In genomic region chr5:100840364-100840763, GRCh38 we compare ENCODE assay signal across 8 cellular contexts.
DNase-seq lines count a peak whose midpoint lies in the region; ATAC-seq and TF ChIP-seq lines count a peak whose summit lies in the region.

No MANE protein-coding gene starts in this region.

- H3K9ac ChIP-seq in fibroblast of lung (ENCODE audit: insufficient read depth, low read length), result no peak overlapping the region

- intact Hi-C loops in PC-9 (cut with micrococcal nuclease; ENCODE audit: unreplicated experiment), result loop anchor here (2.0 kb wide), 1 partner anchor 62 kb away; the partner anchor contains the start of gene ST8SIA4

- peak; percentile 84 for ATAC-seq in HG02852 (IDR thresholded peaks at IDR 0.05; ENCODE audit: unreplicated experiment)

- H3K4me3 ChIP-seq in PC-9 (no peak overlapping the region), fibroblast of lung (replicated peaks in 1 of 4; ENCODE audit: control extremely low read depth in 1 of 4, insufficient read depth in 1 of 4, low read depth in 3 of 4, low read length in 4 of 4) (no peak overlapping the region)

- DNase-seq in SIG-M5 treated with dmso at 0.1 percent for 504 hours (lab: John Stamatoyannopoulos, UW; ENCODE audit: unreplicated experiment), result peak; percentile 83
- DNase-seq in SIG-M5 (lab: John Stamatoyannopoulos, UW), result no peak
- DNase-seq in PC-9, result peak in 1 of 2 experiments; percentile 46
- DNase-seq in fibroblast of lung (ENCODE audit: low read depth in 2 of 2), result peak; percentile 71 to 73
- no peak for DNase-seq in NCI-H748 treated with DMSO at 0.1 percent for 48 hours (lab: John Stamatoyannopoulos, UW)
- no peak for DNase-seq in DMS79 (lab: John Stamatoyannopoulos, UW)
- DNase-seq in ureter (ENCODE audit: low spot score), result no peak

- H3K9me2 ChIP-seq in PC-9 (ENCODE audit: insufficient read depth), result no peaks in the 10 kb centered on the region; the same call in 1 of the 2 replicates

- H3K27me3 ChIP-seq in PC-9 (ENCODE audit: insufficient read depth, low read depth) (no peaks in the 10 kb centered on the region), fibroblast of lung (ENCODE audit: control insufficient read depth, insufficient read depth, low read length) (no peaks in the 10 kb centered on the region)

- H3K79me2 ChIP-seq in PC-9 (ENCODE audit: low read depth), result no peaks in the 10 kb centered on the region
- H3K79me2 ChIP-seq in fibroblast of lung (ENCODE audit: control insufficient read depth, insufficient read depth, low read length), result no peaks in the 10 kb centered on the region

- H3K9me3 ChIP-seq in PC-9 (ENCODE audit: insufficient read depth, low read depth), result peaks cover 7% of the 10 kb centered on the region; the same call in 1 of the 2 replicates
- no peaks in the 10 kb centered on the region for H3K9me3 ChIP-seq in fibroblast of lung (ENCODE audit: control insufficient read depth, insufficient read depth, low read depth, low read length)

- TF ChIP-seq CTCF in PC-9 (conservative IDR thresholded peaks at IDR 0.05) (no peak), fibroblast of lung (conservative IDR thresholded peaks at IDR 0.05 in 1 of 2, IDR thresholded peaks at IDR 0.05 in 1 of 2; ENCODE audit: low read depth in 1 of 2, low read length in 2 of 2) (peak in 1 of 2 donors; percentile 15)

- H3K4me1 ChIP-seq in PC-9 (replicated peaks; ENCODE audit: insufficient read depth) (peaks cover 10% of the 10 kb centered on the region), fibroblast of lung (ENCODE audit: control insufficient read depth, extremely low read depth, insufficient read depth, low read length) (no peaks in the 10 kb centered on the region)

- H3K27ac ChIP-seq in PC-9 (no peak overlapping the region), fibroblast of lung (ENCODE audit: insufficient read depth, low read length) (no peak overlapping the region)

- POLR2A ChIA-PET in PC-9 (lab: Charles Lee; ENCODE audit: unreplicated experiment), result no interaction called here

- no TSS peak for BruUV-seq in PC-9 (replicated peaks; lab: Mats Ljungman, UMichigan)

- H4K20me1 ChIP-seq in PC-9 (ENCODE audit: insufficient read depth), result no peaks in the 10 kb centered on the region
- H4K20me1 ChIP-seq in fibroblast of lung (ENCODE audit: control insufficient read depth, extremely low read depth, insufficient read depth, low read length), result no peaks in the 10 kb centered on the region

- H3K4me2 ChIP-seq in PC-9, result peak overlapping the region; percentile 2; the same call in 1 of the 2 replicates
- H3K4me2 ChIP-seq in fibroblast of lung (ENCODE audit: extremely low read depth, insufficient read depth, low read length), result no peak overlapping the region

- H3K36me3 ChIP-seq in PC-9 (ENCODE audit: low read depth) (no peaks in the 10 kb centered on the region), fibroblast of lung (ENCODE audit: control insufficient read depth, insufficient read depth, low read length) (no peaks in the 10 kb centered on the region)

- CTCF ChIA-PET in PC-9 (lab: Charles Lee), result no interaction called here

- H2AFZ ChIP-seq in PC-9 (no peak overlapping the region), fibroblast of lung (ENCODE audit: low read length) (no peak overlapping the region)

- no peaks in the 10 kb centered on the region for H3F3A ChIP-seq in PC-9 (ENCODE audit: insufficient read depth, low read depth)

Comparison
In these comparisons a context has a peak if more than half of its experiments do, and no peak if none do; other contexts are left out.
1. DNase-seq: peak in SIG-M5 treated with dmso at 0.1 percent for 504 hours (single experiment) and fibroblast of lung (2 of 2); none in SIG-M5 (single experiment), NCI-H748 treated with DMSO at 0.1 percent for 48 hours (single experiment), DMS79 (single experiment) and ureter (single experiment).